In genomic region chr1:114259517-114260160, GRCh38 we compare ENCODE assay signal across 16 cellular contexts.
DNase-seq lines count a peak whose midpoint lies in the region; ATAC-seq and TF ChIP-seq lines count a peak whose summit lies in the region.
"Had no signal": no experiment of that assay in that cellular context is flagged by ENCODE, and none has a peak within 500 bp of the region (broad histone marks: within the 10 kb centered on the region; RNA-seq: fewer than 3 reads in every experiment).

No MANE protein-coding gene starts in this region.

- H3K36me3 ChIP-seq in A673 (ENCODE audit: insufficient read depth, low read length, poor library complexity, severe bottlenecking), result no peaks in the 10 kb centered on the region
- H3K36me3 ChIP-seq in heart left ventricle, result no peaks in the 10 kb centered on the region

- no TSS peak for BruUV-seq in A673 (replicated peaks; lab: Mats Ljungman, UMichigan)

- CTCF ChIA-PET in A673 (lab: Charles Lee), result no interaction called here
- CTCF ChIA-PET in activated CD8-positive, alpha-beta T cell treated with anti-CD3 and anti-CD28 coated beads for 36 hours (lab: Charles Lee), result no interaction called here

- intact Hi-C loops in A673 (cut with micrococcal nuclease; ENCODE audit: unreplicated experiment) (no loop called here), heart left ventricle (cut with DNase I) (no loop called here), right cardiac atrium (cut with DNase I) (no loop called here)
- intact Hi-C loops in activated CD8-positive, alpha-beta T cell treated with anti-CD3 and anti-CD28 coated beads for 36 hours (cut with micrococcal nuclease), result no loop called here

- TF ChIP-seq CTCF in A673 (conservative IDR thresholded peaks at IDR 0.05; ENCODE audit: low read depth, low read length) (no peak), heart left ventricle (IDR thresholded peaks at IDR 0.05) (no peak)
- TF ChIP-seq CTCF in activated CD8-positive, alpha-beta T cell treated with anti-CD3 and anti-CD28 coated beads for 36 hours (IDR thresholded peaks at IDR 0.05), result no peak

- H3K4me1 Mint-ChIP-seq in activated CD8-positive, alpha-beta T cell treated with anti-CD3 and anti-CD28 coated beads for 36 hours (ENCODE audit: low read depth), result no peaks in the 10 kb centered on the region
- H3K4me1 Mint-ChIP-seq: CD14-positive monocyte; CD8-positive, alpha-beta memory T cell; GM23338 had no signal

- WGBS in heart left ventricle, 4 donors, result 18 to 28% (median 22%) methylated on average over 2 of the region's 2 CpGs
- WGBS in right cardiac atrium, result 28% methylated on average over 2 of the region's 2 CpGs

- TF ChIP-seq POLR2A in heart left ventricle (IDR thresholded peaks at IDR 0.05), result no peak

- peaks cover 5% of the 10 kb centered on the region for H3K9me3 Mint-ChIP-seq in activated CD8-positive, alpha-beta T cell treated with anti-CD3 and anti-CD28 coated beads for 36 hours

- H3K4me3 ChIP-seq in A673 (ENCODE audit: low read depth, low read length, poor library complexity, severe bottlenecking) (no peak overlapping the region), heart left ventricle (no peak overlapping the region), right cardiac atrium (ENCODE audit: low read length) (no peak overlapping the region)
- H3K4me3 ChIP-seq: A549, GM12878, GM23338 had no signal

- peak; percentile 84 to 93 (median 88) for ATAC-seq in heart left ventricle
- peak; percentile 77 to 83 for ATAC-seq in right cardiac atrium
- ATAC-seq in GM21528 (IDR thresholded peaks at IDR 0.05; ENCODE audit: low FRiP score, unreplicated experiment), result no peak
- no peak for ATAC-seq in GM18858 (IDR thresholded peaks at IDR 0.05; ENCODE audit: unreplicated experiment)
- no peak for ATAC-seq in activated CD8-positive, alpha-beta T cell treated with anti-CD3 and anti-CD28 coated beads for 36 hours
- ATAC-seq: A549, GM12878, GM23338 had no signal

- H3K27ac Mint-ChIP-seq in activated CD8-positive, alpha-beta T cell treated with anti-CD3 and anti-CD28 coated beads for 36 hours, result no peak overlapping the region
- H3K27ac Mint-ChIP-seq: CD14-positive monocyte, GM23338 had no signal

- peak; percentile 34 for DNase-seq in A673 (ENCODE audit: low spot score)
- peak; percentile 51 for DNase-seq in D341Med (ENCODE audit: low spot score)
- peak in 4 of 5 donors; percentile 38 to 57 (median 46) for DNase-seq in heart left ventricle
- no peak for DNase-seq in right cardiac atrium
- no peak for DNase-seq in NCI-H1105 treated with DMSO at 0.1 percent for 48 hours (lab: John Stamatoyannopoulos, UW)
- no peak for DNase-seq in activated CD8-positive, alpha-beta T cell treated with anti-CD3 and anti-CD28 coated beads for 36 hours
- DNase-seq: Caco-2; CD8-positive, alpha-beta memory T cell; DMS79; H7 had no signal

- no peak overlapping the region for H3K27ac ChIP-seq in A673 (ENCODE audit: low read depth, low read length, poor library complexity, severe bottlenecking)
- H3K27ac ChIP-seq in heart left ventricle, result peak overlapping the region in 3 of 12 donors; percentile 27 to 58 (median 49)
- peak overlapping the region; percentile 86 for H3K27ac ChIP-seq in right cardiac atrium (ENCODE audit: low read length)
- H3K27ac ChIP-seq: A549 had no signal

- H3K9me3 ChIP-seq in A673 (ENCODE audit: low read depth, low read length, poor library complexity, severe bottlenecking) (peaks cover 8% of the 10 kb centered on the region), heart left ventricle (peaks cover 0 to 14% (median 2%) of the 10 kb centered on the region in 12 donors), right cardiac atrium (ENCODE audit: control insufficient read depth, low read length) (no peaks in the 10 kb centered on the region)
- H3K9me3 ChIP-seq: A549, Caco-2 had no signal

- H3K36me3 Mint-ChIP-seq in activated CD8-positive, alpha-beta T cell treated with anti-CD3 and anti-CD28 coated beads for 36 hours (ENCODE audit: low read depth), result no peaks in the 10 kb centered on the region
- H3K36me3 Mint-ChIP-seq: CD14-positive monocyte had no signal

- no peaks in the 10 kb centered on the region for H3K27me3 ChIP-seq in A673 (replicated peaks; ENCODE audit: insufficient read depth, low read depth, low read length, poor library complexity)
- H3K27me3 ChIP-seq in heart left ventricle, result peaks cover 0 to 3% (median 0%) of the 10 kb centered on the region in 9 donors
- H3K27me3 ChIP-seq in right cardiac atrium (ENCODE audit: control insufficient read depth, insufficient read depth), result no peaks in the 10 kb centered on the region

- H3K27me3 Mint-ChIP-seq in activated CD8-positive, alpha-beta T cell treated with anti-CD3 and anti-CD28 coated beads for 36 hours, result peaks cover 1% of the 10 kb centered on the region

- POLR2A ChIA-PET in A673 (lab: Charles Lee; ENCODE audit: low non-redundant PET), result interaction anchor here (0.9 kb wide), 1 partner anchor 269 kb away, joined by 4 read pairs; no protein-coding TSS in a partner anchor
- POLR2A ChIA-PET in activated CD8-positive, alpha-beta T cell treated with anti-CD3 and anti-CD28 coated beads for 36 hours (lab: Charles Lee), result no interaction called here

- H3K4me3 Mint-ChIP-seq in activated CD8-positive, alpha-beta T cell treated with anti-CD3 and anti-CD28 coated beads for 36 hours, result no peak overlapping the region
- H3K4me3 Mint-ChIP-seq: CD14-positive monocyte; CD8-positive, alpha-beta memory T cell; GM23338 had no signal

- H3K4me1 ChIP-seq in A673 (ENCODE audit: insufficient read depth, low read length, poor library complexity, severe bottlenecking) (peaks cover 11% of the 10 kb centered on the region), heart left ventricle (peaks cover 0 to 23% (median 9%) of the 10 kb centered on the region in 12 donors), right cardiac atrium (ENCODE audit: control insufficient read depth, insufficient read depth, low read length) (peaks cover 2% of the 10 kb centered on the region)
- H3K4me1 ChIP-seq: A549 had no signal

Comparison
In these comparisons a context has a peak if more than half of its experiments do, and no peak if none do; other contexts are left out.
1. DNase-seq: peak in A673 (single experiment), D341Med (single experiment) and heart left ventricle (4 of 5); none in right cardiac atrium (0 of 3), NCI-H1105 treated with DMSO at 0.1 percent for 48 hours (single experiment) and activated CD8-positive, alpha-beta T cell treated with anti-CD3 and anti-CD28 coated beads for 36 hours (single experiment).
2. ATAC-seq: peak in heart left ventricle (4 of 4) and right cardiac atrium (2 of 2); none in GM21528 (single experiment), GM18858 (single experiment) and activated CD8-positive, alpha-beta T cell treated with anti-CD3 and anti-CD28 coated beads for 36 hours (single experiment).